7 cellular contexts compared by ENCODE assay signal in genomic region chr6:138987299-138987642, GRCh38. TPM values are rescaled to one million over a fixed set of nuclear protein-coding genes. Genes with fewer than 3 reads are reported as not detected.
DNase-seq lines count a peak whose midpoint lies in the region; ATAC-seq, FAIRE-seq and TF ChIP-seq lines count a peak whose summit lies in the region.

No MANE protein-coding gene starts in this region.

- H3K79me2 ChIP-seq in H1 (ENCODE audit: control insufficient read depth in 1 of 2, insufficient read depth in 2 of 2, low read length in 2 of 2): peaks cover 27 to 52% of the 10 kb centered on the region in 2 experiments

- H3K4ac ChIP-seq in H1 (replicated peaks; ENCODE audit: insufficient read length, low read depth, low read length): no peak overlapping the region

- POLR2A ChIA-PET in H1 (lab: Charles Lee; ENCODE audit: partially characterized antibody): interaction anchor here (0.5 to 2.6 kb wide), 15 partner anchors 12 to 171 kb away, joined by 3 to 20 read pairs (median 4); no protein-coding TSS in a partner anchor
- POLR2A ChIA-PET in naive thymus-derived CD8-positive, alpha-beta T cell (lab: Charles Lee): interaction anchor here (1.0 to 5.6 kb wide), 9 partner anchors 18 to 387 kb away, joined by 4 to 46 read pairs (median 9); partner anchors contain the start of genes ABRACL and CITED2

- H3K9ac ChIP-seq in H1 (replicated peaks in 1 of 4; ENCODE audit: extremely low read depth in 1 of 4, low read depth in 3 of 4, low read length in 3 of 4): peak overlapping the region; percentile 80 to 89 (median 86); a peak in 6 of 7 replicates

- TF ChIP-seq RAD21 in H1 (IDR thresholded peaks at IDR 0.05 in 1 of 2, conservative IDR thresholded peaks at IDR 0.05 in 1 of 2; ENCODE audit: low read depth in 2 of 2, low read length in 2 of 2): no peak

- H2AFZ ChIP-seq in H1 (ENCODE audit: low read length): no peak overlapping the region

- no peak for TF ChIP-seq CTCF in NB4 (IDR thresholded peaks at IDR 0.05; ENCODE audit: low read depth, low read length)
- TF ChIP-seq CTCF in H1 (IDR thresholded peaks at IDR 0.05; ENCODE audit: control extremely low read depth in 1 of 3, insufficient read depth in 1 of 3, low read depth in 1 of 3, low read length in 3 of 3): no peak

- peak overlapping the region in 5 of 10 donors; percentile 83 to 90 (median 86) for H3K4me3 Mint-ChIP-seq in naive thymus-derived CD8-positive, alpha-beta T cell

- peaks cover 3 to 6% (median 6%) of the 10 kb centered on the region in 4 experiments; a peak in 4 of 7 replicates for H3K4me1 ChIP-seq in H1 (replicated peaks in 1 of 4; ENCODE audit: control insufficient read depth in 3 of 4, insufficient read depth in 4 of 4, low read length in 3 of 4)

- peak overlapping the region; percentile 5 for H3K56ac ChIP-seq in H1 (replicated peaks; ENCODE audit: insufficient read length, low read depth, low read length)

- H3K14ac ChIP-seq in H1 (ENCODE audit: insufficient read length): no peak overlapping the region

- H4K91ac ChIP-seq in H1 (replicated peaks; ENCODE audit: insufficient read length, low read length): peak overlapping the region; percentile 32

- no peaks in the 10 kb centered on the region for H3K36me3 Mint-ChIP-seq in naive thymus-derived CD8-positive, alpha-beta T cell

- peak overlapping the region; percentile 75; the same call in 1 of the 2 replicates for H3K27ac ChIP-seq in H1 (ENCODE audit: low read depth, low read length)

- TF ChIP-seq EP300 in H1 (IDR thresholded peaks at IDR 0.05; ENCODE audit: borderline replicate concordance in 1 of 2, low read depth in 2 of 2, low read length in 2 of 2): no peak

- peak overlapping the region; percentile 97 for H4K8ac ChIP-seq in H1 (ENCODE audit: extremely low read depth, insufficient read depth, low read length)

- DNase-seq in NB4 (ENCODE audit: low read depth) (no peak), H1 (ENCODE audit: low read depth in 1 of 2, low spot score in 2 of 2) (no peak), GOT3 (lab: John Stamatoyannopoulos, UW) (no peak), kidney glomerular epithelial cell (lab: John Stamatoyannopoulos, UW) (no peak)
- peak in 2 of 10 donors; percentile 6 to 11 for DNase-seq in naive thymus-derived CD8-positive, alpha-beta T cell

- H3K4me2 ChIP-seq in H1 (ENCODE audit: insufficient read depth in 1 of 2, low read depth in 2 of 2, low read length in 2 of 2): peak overlapping the region; percentile 67 to 85

- H2BK120ac ChIP-seq in H1 (replicated peaks; ENCODE audit: low read depth, low read length): no peak overlapping the region

- no peaks in the 10 kb centered on the region for H3K9me3 Mint-ChIP-seq in naive thymus-derived CD8-positive, alpha-beta T cell

- WGBS in H1 (ENCODE audit: extremely low coverage in 1 of 2, insufficient coverage in 1 of 2, insufficient read length in 1 of 2, insufficient replicate concordance in 2 of 2, low coverage in 1 of 2, low lambda C conversion rate in 2 of 2, missing lambda C conversion rate in 1 of 2), 2 experiments: 5% methylated on average over 21 of the region's 30 CpGs; no CpG with 5 or more reads in 1 of the 2 experiments

- no peak overlapping the region for H2BK15ac ChIP-seq in H1 (ENCODE audit: low read length)

- H3K4me3 ChIP-seq in NB4 (ENCODE audit: low read depth, low read length): peak overlapping the region; percentile 90
- H3K4me3 ChIP-seq in H1 (ENCODE audit: extremely low read depth in 1 of 4, insufficient read depth in 2 of 4, low read depth in 3 of 4, low read length in 4 of 4): peak overlapping the region; percentile 77 to 97 (median 82)

- peaks cover 7 to 23% (median 15%) of the 10 kb centered on the region in 4 donors for H3K4me1 Mint-ChIP-seq in naive thymus-derived CD8-positive, alpha-beta T cell

- H3K79me1 ChIP-seq in H1 (ENCODE audit: low read depth, low read length): 0 out of 2 replicates have a peak, but pooled peaks cover 3% of the 10 kb centered on the region

- H4K20me1 ChIP-seq in H1 (replicated peaks in 1 of 2; ENCODE audit: control insufficient read depth in 1 of 2, insufficient read depth in 2 of 2, low read length in 2 of 2): peaks cover 3 to 5% of the 10 kb centered on the region in 2 experiments

- H3K23me2 ChIP-seq in H1 (ENCODE audit: low read depth, low read length): no peaks in the 10 kb centered on the region; the same call in 1 of the 2 replicates

- H4K5ac ChIP-seq in H1 (ENCODE audit: insufficient read length, low read depth, low read length): peak overlapping the region; percentile 55

- no peaks in the 10 kb centered on the region for H3K27me3 Mint-ChIP-seq in naive thymus-derived CD8-positive, alpha-beta T cell

- no peak overlapping the region for H2AK5ac ChIP-seq in H1 (ENCODE audit: low read depth, low read length)

- no peak overlapping the region for H2BK20ac ChIP-seq in H1 (ENCODE audit: low read length)

- ATAC-seq in GM21515 (IDR thresholded peaks at IDR 0.05; ENCODE audit: unreplicated experiment) (peak; percentile 0), HG03045 (IDR thresholded peaks at IDR 0.05; ENCODE audit: unreplicated experiment) (no peak)
- no peak for ATAC-seq in naive thymus-derived CD8-positive, alpha-beta T cell

- TF ChIP-seq POLR2A in NB4 (IDR thresholded peaks at IDR 0.05; ENCODE audit: extremely low read depth, insufficient read length) (no peak), H1 (IDR thresholded peaks at IDR 0.05; ENCODE audit: control extremely low read depth in 1 of 2, low read depth in 2 of 2, low read length in 2 of 2) (no peak)

- H3K18ac ChIP-seq in H1 (ENCODE audit: extremely low read depth, low read length): peak overlapping the region; percentile 88

- H3K23ac ChIP-seq in H1 (ENCODE audit: insufficient read length): no peak overlapping the region

- peak overlapping the region in 9 of 10 donors; percentile 58 to 88 (median 81) for H3K27ac Mint-ChIP-seq in naive thymus-derived CD8-positive, alpha-beta T cell

- CTCF ChIA-PET in H1 (lab: Charles Lee; ENCODE audit: partially characterized antibody): interaction anchor here (0.7 to 1.6 kb wide), 9 partner anchors 12 to 236 kb away, joined by 3 to 5 read pairs (median 3); no protein-coding TSS in a partner anchor

- H2BK12ac ChIP-seq in H1 (ENCODE audit: low read depth, low read length): no peak overlapping the region

- H3K27me3 ChIP-seq in H1 (replicated peaks in 1 of 4; ENCODE audit: control insufficient read depth in 3 of 4, extremely low read depth in 1 of 4, insufficient read depth in 3 of 4, low read length in 3 of 4): no peaks in the 10 kb centered on the region

- no peaks in the 10 kb centered on the region for H3K9me3 ChIP-seq in H1 (ENCODE audit: insufficient read depth in 2 of 2, low read depth in 1 of 2, low read length in 1 of 2)

- peak overlapping the region; percentile 79 for H2BK5ac ChIP-seq in H1 (ENCODE audit: low read depth, low read length)

- no peaks in the 10 kb centered on the region for H3K36me3 ChIP-seq in H1 (ENCODE audit: control insufficient read depth in 2 of 4, insufficient read depth in 4 of 4, low read length in 3 of 4)

- FAIRE-seq in H1 (lab: Jason Lieb, UNC): no peak

TF ChIP-seq in H1, 55 proteins besides CTCF, POLR2A, EP300 and RAD21:
- peak; percentile 58 for TF ChIP-seq ASH2L (IDR thresholded peaks at IDR 0.05; ENCODE audit: low read length)
- TF ChIP-seq TAF7 (optimal IDR thresholded peaks at IDR 0.05; ENCODE audit: borderline replicate concordance, low read depth, low read length): no peak
- TF ChIP-seq CTBP2 (IDR thresholded peaks at IDR 0.05; ENCODE audit: borderline replicate concordance, insufficient read depth, insufficient read length, low read length): peak; percentile 23
- TF ChIP-seq POLR2AphosphoS5 (IDR thresholded peaks at IDR 0.05; ENCODE audit: low read depth, low read length): no peak
- TF ChIP-seq CEBPB (IDR thresholded peaks at IDR 0.05; ENCODE audit: low read depth, low read length): no peak

RNA-seq across cellular contexts. Expression of gene REPS1, which starts 0.8 kb away (rescaled TPM):
- 65.7 and 68.9 TPM in 2 replicates for total RNA-seq in H1 (2021; fragmentation: NEBNext Ultra II Directional; extraction: Animal tissue kit (Norgen Biotek cat#: 25700))
- 39.3 and 52.1 TPM in 2 replicates for polyA plus RNA-seq in H1 (2011; rRNA removed)
- 56.2 TPM for polyA plus RNA-seq in H1 (2011; cell fraction: cytosol; rRNA removed)
- 61.6 TPM for polyA plus RNA-seq in H1 (2011; cell fraction: nucleus; rRNA removed)
- polyA plus RNA-seq in H1 (2012, experiment 1 of 2): 50.3 to 72.8 TPM (median 59.0 TPM) in 4 replicates
- 14.5 TPM for polyA plus RNA-seq in H1 (2012, experiment 2 of 2)
- polyA plus RNA-seq in H1 (2013, experiment 1 of 2): 48.5 TPM
- polyA plus RNA-seq in H1 (2013, experiment 2 of 2): 48.8 TPM
- 117 and 119 TPM in 2 replicates for polyA minus RNA-seq in H1 (2011; rRNA and poly(A)+ RNA removed)
- 59.6 TPM for polyA minus RNA-seq in H1 (2011; cell fraction: cytosol; rRNA and poly(A)+ RNA removed)
- polyA minus RNA-seq in H1 (2011; cell fraction: nucleus; rRNA and poly(A)+ RNA removed): 79.9 TPM
- 10 to 100 TPM; 69.9 to 70.0 TPM for total RNA-seq in naive thymus-derived CD8-positive, alpha-beta T cell
- polyA plus RNA-seq in naive thymus-derived CD8-positive, alpha-beta T cell: 10 to 100 TPM; 19.4 to 45.3 (median 28.4) TPM

RNA-seq across cellular contexts. Expression of gene ABRACL, which starts 41.3 kb away (rescaled TPM):
- total RNA-seq in H1 (2021; fragmentation: NEBNext Ultra II Directional; extraction: Animal tissue kit (Norgen Biotek cat#: 25700)): 167 and 172 TPM in 2 replicates
- polyA plus RNA-seq in H1 (2011; rRNA removed): 66.9 and 103 TPM in 2 replicates
- 134 TPM for polyA plus RNA-seq in H1 (2011; cell fraction: cytosol; rRNA removed)
- 24.8 TPM for polyA plus RNA-seq in H1 (2011; cell fraction: nucleus; rRNA removed)
- 121 to 224 TPM (median 145 TPM) in 4 replicates for polyA plus RNA-seq in H1 (2012, experiment 1 of 2)
- 141 TPM for polyA plus RNA-seq in H1 (2012, experiment 2 of 2)
- polyA plus RNA-seq in H1 (2013, experiment 1 of 2): 216 TPM
- polyA plus RNA-seq in H1 (2013, experiment 2 of 2): 233 TPM
- 19.2 and 25.2 TPM in 2 replicates for polyA minus RNA-seq in H1 (2011; rRNA and poly(A)+ RNA removed)
- 26.9 TPM for polyA minus RNA-seq in H1 (2011; cell fraction: cytosol; rRNA and poly(A)+ RNA removed)
- polyA minus RNA-seq in H1 (2011; cell fraction: nucleus; rRNA and poly(A)+ RNA removed): 17.6 TPM
- 100 to 1,000 TPM; 105 to 112 TPM for total RNA-seq in naive thymus-derived CD8-positive, alpha-beta T cell
- polyA plus RNA-seq in naive thymus-derived CD8-positive, alpha-beta T cell: 100 to 1,000 TPM; 210 to 228 (median 217) TPM
